1 cellular context compared by ENCODE assay signal in the genomic region with DNA sequence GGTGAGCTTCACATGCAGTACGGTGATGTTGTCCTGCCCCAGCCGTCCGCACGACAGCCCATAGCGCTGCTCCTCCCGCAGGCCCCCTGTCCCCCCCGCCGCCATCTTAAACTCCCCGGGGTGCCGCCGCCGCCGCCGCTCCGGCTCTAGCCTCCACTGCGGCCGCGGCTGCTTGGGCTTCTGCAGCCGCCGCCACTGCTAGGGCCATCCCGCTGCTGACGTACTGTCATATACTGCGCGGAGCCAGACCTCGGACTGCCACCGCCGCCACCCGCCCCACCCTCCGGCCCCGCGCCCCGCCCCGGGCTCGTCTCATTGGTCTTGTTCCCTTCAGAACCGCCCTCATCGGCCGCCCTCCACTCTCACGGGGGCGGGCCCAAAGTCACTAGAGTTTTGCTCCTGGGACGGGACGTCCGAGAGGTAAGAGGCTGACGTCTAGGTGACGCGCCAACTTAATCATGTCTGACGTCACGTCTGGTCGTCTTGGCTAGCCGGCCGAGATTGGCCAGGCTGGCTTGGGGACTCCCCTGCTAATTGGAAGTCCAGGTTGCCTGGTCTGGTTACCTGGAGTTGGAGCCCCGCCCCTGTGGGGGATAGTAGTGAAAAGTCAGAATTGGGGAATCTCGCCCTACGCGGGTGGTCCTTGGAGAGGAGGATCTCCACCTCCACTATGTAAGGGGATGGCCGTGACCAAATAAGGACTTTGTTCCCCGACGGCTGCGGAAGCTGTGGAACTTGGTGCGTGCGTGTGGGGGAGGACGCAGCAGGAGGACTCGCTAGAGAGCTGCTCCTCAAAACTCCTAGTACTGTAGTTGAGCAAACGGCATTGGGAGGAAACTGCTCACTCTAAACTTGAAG.
A peak's percentile ranks its signal among the peaks of the same experiment; 100 is the strongest.
TF ChIP-seq lines count a peak whose summit lies in the region.

A gene (minus strand): TSS at position 235 of the 858 bp plus-strand sequence. CDS start 130 bp downstream, at position 105.

TF ChIP-seq in HepG2, 621 proteins besides CTCF, POLR2A, EP300 and RAD21 (continued from another document and continues in another):
- TF ChIP-seq, protein P1, sequence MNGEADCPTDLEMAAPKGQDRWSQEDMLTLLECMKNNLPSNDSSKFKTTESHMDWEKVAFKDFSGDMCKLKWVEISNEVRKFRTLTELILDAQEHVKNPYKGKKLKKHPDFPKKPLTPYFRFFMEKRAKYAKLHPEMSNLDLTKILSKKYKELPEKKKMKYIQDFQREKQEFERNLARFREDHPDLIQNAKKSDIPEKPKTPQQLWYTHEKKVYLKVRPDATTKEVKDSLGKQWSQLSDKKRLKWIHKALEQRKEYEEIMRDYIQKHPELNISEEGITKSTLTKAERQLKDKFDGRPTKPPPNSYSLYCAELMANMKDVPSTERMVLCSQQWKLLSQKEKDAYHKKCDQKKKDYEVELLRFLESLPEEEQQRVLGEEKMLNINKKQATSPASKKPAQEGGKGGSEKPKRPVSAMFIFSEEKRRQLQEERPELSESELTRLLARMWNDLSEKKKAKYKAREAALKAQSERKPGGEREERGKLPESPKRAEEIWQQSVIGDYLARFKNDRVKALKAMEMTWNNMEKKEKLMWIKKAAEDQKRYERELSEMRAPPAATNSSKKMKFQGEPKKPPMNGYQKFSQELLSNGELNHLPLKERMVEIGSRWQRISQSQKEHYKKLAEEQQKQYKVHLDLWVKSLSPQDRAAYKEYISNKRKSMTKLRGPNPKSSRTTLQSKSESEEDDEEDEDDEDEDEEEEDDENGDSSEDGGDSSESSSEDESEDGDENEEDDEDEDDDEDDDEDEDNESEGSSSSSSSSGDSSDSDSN (CRISPR knock-in tag; IDR thresholded peaks at IDR 0.05) = peak; percentile 57
- no peak for TF ChIP-seq HDAC6 (IDR thresholded peaks at IDR 0.05; ENCODE audit: low read depth, low read length)
- TF ChIP-seq, protein P2, sequence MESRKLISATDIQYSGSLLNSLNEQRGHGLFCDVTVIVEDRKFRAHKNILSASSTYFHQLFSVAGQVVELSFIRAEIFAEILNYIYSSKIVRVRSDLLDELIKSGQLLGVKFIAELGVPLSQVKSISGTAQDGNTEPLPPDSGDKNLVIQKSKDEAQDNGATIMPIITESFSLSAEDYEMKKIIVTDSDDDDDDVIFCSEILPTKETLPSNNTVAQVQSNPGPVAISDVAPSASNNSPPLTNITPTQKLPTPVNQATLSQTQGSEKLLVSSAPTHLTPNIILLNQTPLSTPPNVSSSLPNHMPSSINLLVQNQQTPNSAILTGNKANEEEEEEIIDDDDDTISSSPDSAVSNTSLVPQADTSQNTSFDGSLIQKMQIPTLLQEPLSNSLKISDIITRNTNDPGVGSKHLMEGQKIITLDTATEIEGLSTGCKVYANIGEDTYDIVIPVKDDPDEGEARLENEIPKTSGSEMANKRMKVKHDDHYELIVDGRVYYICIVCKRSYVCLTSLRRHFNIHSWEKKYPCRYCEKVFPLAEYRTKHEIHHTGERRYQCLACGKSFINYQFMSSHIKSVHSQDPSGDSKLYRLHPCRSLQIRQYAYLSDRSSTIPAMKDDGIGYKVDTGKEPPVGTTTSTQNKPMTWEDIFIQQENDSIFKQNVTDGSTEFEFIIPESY (CRISPR knock-in tag; IDR thresholded peaks at IDR 0.05) = 0 out of 2 replicates have a peak, but pooled peaks have one; percentile 6
- TF ChIP-seq, protein P3, sequence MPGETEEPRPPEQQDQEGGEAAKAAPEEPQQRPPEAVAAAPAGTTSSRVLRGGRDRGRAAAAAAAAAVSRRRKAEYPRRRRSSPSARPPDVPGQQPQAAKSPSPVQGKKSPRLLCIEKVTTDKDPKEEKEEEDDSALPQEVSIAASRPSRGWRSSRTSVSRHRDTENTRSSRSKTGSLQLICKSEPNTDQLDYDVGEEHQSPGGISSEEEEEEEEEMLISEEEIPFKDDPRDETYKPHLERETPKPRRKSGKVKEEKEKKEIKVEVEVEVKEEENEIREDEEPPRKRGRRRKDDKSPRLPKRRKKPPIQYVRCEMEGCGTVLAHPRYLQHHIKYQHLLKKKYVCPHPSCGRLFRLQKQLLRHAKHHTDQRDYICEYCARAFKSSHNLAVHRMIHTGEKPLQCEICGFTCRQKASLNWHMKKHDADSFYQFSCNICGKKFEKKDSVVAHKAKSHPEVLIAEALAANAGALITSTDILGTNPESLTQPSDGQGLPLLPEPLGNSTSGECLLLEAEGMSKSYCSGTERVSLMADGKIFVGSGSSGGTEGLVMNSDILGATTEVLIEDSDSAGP (CRISPR knock-in tag; IDR thresholded peaks at IDR 0.05; ENCODE audit: borderline replicate concordance) = peak; percentile 69; the same call in 1 of the 2 replicates
- TF ChIP-seq NR2C2 (CRISPR knock-in tag; IDR thresholded peaks at IDR 0.05; ENCODE audit: borderline replicate concordance) = no peak
- TF ChIP-seq ZFY (CRISPR knock-in tag; IDR thresholded peaks at IDR 0.05) = peak; percentile 65
- TF ChIP-seq, protein P4, sequence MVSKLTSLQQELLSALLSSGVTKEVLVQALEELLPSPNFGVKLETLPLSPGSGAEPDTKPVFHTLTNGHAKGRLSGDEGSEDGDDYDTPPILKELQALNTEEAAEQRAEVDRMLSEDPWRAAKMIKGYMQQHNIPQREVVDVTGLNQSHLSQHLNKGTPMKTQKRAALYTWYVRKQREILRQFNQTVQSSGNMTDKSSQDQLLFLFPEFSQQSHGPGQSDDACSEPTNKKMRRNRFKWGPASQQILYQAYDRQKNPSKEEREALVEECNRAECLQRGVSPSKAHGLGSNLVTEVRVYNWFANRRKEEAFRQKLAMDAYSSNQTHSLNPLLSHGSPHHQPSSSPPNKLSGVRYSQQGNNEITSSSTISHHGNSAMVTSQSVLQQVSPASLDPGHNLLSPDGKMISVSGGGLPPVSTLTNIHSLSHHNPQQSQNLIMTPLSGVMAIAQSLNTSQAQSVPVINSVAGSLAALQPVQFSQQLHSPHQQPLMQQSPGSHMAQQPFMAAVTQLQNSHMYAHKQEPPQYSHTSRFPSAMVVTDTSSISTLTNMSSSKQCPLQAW (CRISPR knock-in tag; IDR thresholded peaks at IDR 0.05) = 0 out of 2 replicates have a peak, but pooled peaks have one; percentile 34
- TF ChIP-seq ZNF3 (CRISPR knock-in tag; IDR thresholded peaks at IDR 0.05) = 0 out of 2 replicates have a peak, but pooled peaks have one; percentile 12
- TF ChIP-seq, protein P5, sequence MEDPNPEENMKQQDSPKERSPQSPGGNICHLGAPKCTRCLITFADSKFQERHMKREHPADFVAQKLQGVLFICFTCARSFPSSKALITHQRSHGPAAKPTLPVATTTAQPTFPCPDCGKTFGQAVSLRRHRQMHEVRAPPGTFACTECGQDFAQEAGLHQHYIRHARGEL (CRISPR knock-in tag; IDR thresholded peaks at IDR 0.05) = no peak
- peak; percentile 97 for TF ChIP-seq CREM (IDR thresholded peaks at IDR 0.05)
- TF ChIP-seq CREM (CRISPR knock-in tag; IDR thresholded peaks at IDR 0.05) = peak; percentile 77; the same call in 1 of the 2 replicates
- TF ChIP-seq, protein P6, sequence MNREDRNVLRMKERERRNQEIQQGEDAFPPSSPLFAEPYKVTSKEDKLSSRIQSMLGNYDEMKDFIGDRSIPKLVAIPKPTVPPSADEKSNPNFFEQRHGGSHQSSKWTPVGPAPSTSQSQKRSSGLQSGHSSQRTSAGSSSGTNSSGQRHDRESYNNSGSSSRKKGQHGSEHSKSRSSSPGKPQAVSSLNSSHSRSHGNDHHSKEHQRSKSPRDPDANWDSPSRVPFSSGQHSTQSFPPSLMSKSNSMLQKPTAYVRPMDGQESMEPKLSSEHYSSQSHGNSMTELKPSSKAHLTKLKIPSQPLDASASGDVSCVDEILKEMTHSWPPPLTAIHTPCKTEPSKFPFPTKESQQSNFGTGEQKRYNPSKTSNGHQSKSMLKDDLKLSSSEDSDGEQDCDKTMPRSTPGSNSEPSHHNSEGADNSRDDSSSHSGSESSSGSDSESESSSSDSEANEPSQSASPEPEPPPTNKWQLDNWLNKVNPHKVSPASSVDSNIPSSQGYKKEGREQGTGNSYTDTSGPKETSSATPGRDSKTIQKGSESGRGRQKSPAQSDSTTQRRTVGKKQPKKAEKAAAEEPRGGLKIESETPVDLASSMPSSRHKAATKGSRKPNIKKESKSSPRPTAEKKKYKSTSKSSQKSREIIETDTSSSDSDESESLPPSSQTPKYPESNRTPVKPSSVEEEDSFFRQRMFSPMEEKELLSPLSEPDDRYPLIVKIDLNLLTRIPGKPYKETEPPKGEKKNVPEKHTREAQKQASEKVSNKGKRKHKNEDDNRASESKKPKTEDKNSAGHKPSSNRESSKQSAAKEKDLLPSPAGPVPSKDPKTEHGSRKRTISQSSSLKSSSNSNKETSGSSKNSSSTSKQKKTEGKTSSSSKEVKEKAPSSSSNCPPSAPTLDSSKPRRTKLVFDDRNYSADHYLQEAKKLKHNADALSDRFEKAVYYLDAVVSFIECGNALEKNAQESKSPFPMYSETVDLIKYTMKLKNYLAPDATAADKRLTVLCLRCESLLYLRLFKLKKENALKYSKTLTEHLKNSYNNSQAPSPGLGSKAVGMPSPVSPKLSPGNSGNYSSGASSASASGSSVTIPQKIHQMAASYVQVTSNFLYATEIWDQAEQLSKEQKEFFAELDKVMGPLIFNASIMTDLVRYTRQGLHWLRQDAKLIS (CRISPR knock-in tag; IDR thresholded peaks at IDR 0.05) = 0 out of 2 replicates have a peak, but pooled peaks have one; percentile 27
- peak; percentile 35; the same call in 1 of the 2 replicates for TF ChIP-seq PHF8 (CRISPR knock-in tag; IDR thresholded peaks at IDR 0.05)
- TF ChIP-seq, protein P7, sequence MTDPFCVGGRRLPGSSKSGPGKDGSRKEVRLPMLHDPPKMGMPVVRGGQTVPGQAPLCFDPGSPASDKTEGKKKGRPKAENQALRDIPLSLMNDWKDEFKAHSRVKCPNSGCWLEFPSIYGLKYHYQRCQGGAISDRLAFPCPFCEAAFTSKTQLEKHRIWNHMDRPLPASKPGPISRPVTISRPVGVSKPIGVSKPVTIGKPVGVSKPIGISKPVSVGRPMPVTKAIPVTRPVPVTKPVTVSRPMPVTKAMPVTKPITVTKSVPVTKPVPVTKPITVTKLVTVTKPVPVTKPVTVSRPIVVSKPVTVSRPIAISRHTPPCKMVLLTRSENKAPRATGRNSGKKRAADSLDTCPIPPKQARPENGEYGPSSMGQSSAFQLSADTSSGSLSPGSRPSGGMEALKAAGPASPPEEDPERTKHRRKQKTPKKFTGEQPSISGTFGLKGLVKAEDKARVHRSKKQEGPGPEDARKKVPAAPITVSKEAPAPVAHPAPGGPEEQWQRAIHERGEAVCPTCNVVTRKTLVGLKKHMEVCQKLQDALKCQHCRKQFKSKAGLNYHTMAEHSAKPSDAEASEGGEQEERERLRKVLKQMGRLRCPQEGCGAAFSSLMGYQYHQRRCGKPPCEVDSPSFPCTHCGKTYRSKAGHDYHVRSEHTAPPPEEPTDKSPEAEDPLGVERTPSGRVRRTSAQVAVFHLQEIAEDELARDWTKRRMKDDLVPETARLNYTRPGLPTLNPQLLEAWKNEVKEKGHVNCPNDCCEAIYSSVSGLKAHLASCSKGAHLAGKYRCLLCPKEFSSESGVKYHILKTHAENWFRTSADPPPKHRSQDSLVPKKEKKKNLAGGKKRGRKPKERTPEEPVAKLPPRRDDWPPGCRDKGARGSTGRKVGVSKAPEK (CRISPR knock-in tag; IDR thresholded peaks at IDR 0.05; ENCODE audit: borderline replicate concordance) = 0 out of 2 replicates have a peak, but pooled peaks have one; percentile 48
- TF ChIP-seq, protein P8, sequence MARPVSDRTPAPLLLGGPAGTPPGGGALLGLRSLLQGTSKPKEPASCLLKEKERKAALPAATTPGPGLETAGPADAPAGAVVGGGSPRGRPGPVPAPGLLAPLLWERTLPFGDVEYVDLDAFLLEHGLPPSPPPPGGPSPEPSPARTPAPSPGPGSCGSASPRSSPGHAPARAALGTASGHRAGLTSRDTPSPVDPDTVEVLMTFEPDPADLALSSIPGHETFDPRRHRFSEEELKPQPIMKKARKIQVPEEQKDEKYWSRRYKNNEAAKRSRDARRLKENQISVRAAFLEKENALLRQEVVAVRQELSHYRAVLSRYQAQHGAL (CRISPR knock-in tag; IDR thresholded peaks at IDR 0.05; ENCODE audit: not compliant biosample characterization) = no peak
- no peak for TF ChIP-seq MYNN (CRISPR knock-in tag; IDR thresholded peaks at IDR 0.05; ENCODE audit: low read depth)
- TF ChIP-seq, protein P9, sequence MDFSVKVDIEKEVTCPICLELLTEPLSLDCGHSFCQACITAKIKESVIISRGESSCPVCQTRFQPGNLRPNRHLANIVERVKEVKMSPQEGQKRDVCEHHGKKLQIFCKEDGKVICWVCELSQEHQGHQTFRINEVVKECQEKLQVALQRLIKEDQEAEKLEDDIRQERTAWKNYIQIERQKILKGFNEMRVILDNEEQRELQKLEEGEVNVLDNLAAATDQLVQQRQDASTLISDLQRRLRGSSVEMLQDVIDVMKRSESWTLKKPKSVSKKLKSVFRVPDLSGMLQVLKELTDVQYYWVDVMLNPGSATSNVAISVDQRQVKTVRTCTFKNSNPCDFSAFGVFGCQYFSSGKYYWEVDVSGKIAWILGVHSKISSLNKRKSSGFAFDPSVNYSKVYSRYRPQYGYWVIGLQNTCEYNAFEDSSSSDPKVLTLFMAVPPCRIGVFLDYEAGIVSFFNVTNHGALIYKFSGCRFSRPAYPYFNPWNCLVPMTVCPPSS (IDR thresholded peaks at IDR 0.05) = no peak
- peak; percentile 68; the same call in 1 of the 2 replicates for TF ChIP-seq ZNF317 (CRISPR knock-in tag; IDR thresholded peaks at IDR 0.05)
- TF ChIP-seq ZBTB42 (CRISPR knock-in tag; IDR thresholded peaks at IDR 0.05) = no peak
- TF ChIP-seq, protein P10, sequence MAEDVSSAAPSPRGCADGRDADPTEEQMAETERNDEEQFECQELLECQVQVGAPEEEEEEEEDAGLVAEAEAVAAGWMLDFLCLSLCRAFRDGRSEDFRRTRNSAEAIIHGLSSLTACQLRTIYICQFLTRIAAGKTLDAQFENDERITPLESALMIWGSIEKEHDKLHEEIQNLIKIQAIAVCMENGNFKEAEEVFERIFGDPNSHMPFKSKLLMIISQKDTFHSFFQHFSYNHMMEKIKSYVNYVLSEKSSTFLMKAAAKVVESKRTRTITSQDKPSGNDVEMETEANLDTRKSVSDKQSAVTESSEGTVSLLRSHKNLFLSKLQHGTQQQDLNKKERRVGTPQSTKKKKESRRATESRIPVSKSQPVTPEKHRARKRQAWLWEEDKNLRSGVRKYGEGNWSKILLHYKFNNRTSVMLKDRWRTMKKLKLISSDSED (CRISPR knock-in tag; IDR thresholded peaks at IDR 0.05) = no peak
- peak; percentile 38; the same call in 1 of the 2 replicates for TF ChIP-seq SNAPC2 (CRISPR knock-in tag; IDR thresholded peaks at IDR 0.05)
- peak; percentile 33; the same call in 1 of the 2 replicates for TF ChIP-seq ZFP36L1 (CRISPR knock-in tag; IDR thresholded peaks at IDR 0.05)
